In genomic region chr16:71895679-71896385, GRCh38 we compare ENCODE assay signal across 1 cellular context.
TF ChIP-seq lines count a peak whose summit lies in the region.

No MANE protein-coding gene starts in this region.

TF ChIP-seq in IMR-90, 13 proteins besides CTCF, POLR2A, EP300 and RAD21 (continued from another document):
- TF ChIP-seq CHD1 (IDR thresholded peaks at IDR 0.05; ENCODE audit: low read depth, low read length): no peak; the same call in 1 of the 2 replicates
